Comparison of ENCODE assay signal across 8 cellular contexts in genomic region chr18:8705280-8705940, GRCh38. TPM values are rescaled to one million over a fixed set of nuclear protein-coding genes. Genes with fewer than 3 reads are reported as not detected.
A peak's percentile ranks its signal among the peaks of the same experiment; 100 is the strongest.
DNase-seq lines count a peak whose midpoint lies in the region; ATAC-seq and TF ChIP-seq lines count a peak whose summit lies in the region.

TSS of gene MTCL1 (plus strand) at chr18:8705556. CDS start at chr18:8705661, 105 bp downstream.

- H3K4me3 Mint-ChIP-seq in stimulated activated naive CD8-positive, alpha-beta T cell treated with anti-CD3 and anti-CD28 coated beads, Interleukin-15, amount 100 ng/mL, for 72 hours, result peak within 1 kb of the TSS; percentile 93 to 97

- DNase-seq in NCI-H1417 (lab: John Stamatoyannopoulos, UW) (peak; percentile 57 to 86 (median 84)), NCI-H1417 treated with DMSO at 0.1 percent for 48 hours (lab: John Stamatoyannopoulos, UW) (no peak), T1000 (lab: John Stamatoyannopoulos, UW) (peak; percentile 41), ecto neural progenitor cell (ENCODE audit: low spot score) (peak; percentile 76), lower lobe of right lung (peak; percentile 53)
- no peak for DNase-seq in stimulated activated naive CD8-positive, alpha-beta T cell treated with anti-CD3 and anti-CD28 coated beads, Interleukin-15, amount 100 ng/mL, for 72 hours

- peaks cover 26% of the 10 kb centered on the region for H3K4me1 Mint-ChIP-seq in stimulated activated naive CD8-positive, alpha-beta T cell treated with anti-CD3 and anti-CD28 coated beads, Interleukin-15, amount 100 ng/mL, for 72 hours

- H3K9me3 Mint-ChIP-seq in stimulated activated naive CD8-positive, alpha-beta T cell treated with anti-CD3 and anti-CD28 coated beads, Interleukin-15, amount 100 ng/mL, for 72 hours, result no peaks in the 10 kb centered on the region

- H3K4me3 ChIP-seq in HUES48 (ENCODE audit: low read depth, low read length) (peak within 1 kb of the TSS; percentile 78), lower lobe of right lung (peak within 1 kb of the TSS; percentile 68)

- peaks cover 21% of the 10 kb centered on the region for H3K27me3 ChIP-seq in HUES48 (ENCODE audit: control insufficient read depth, insufficient read depth, low read length)
- peaks cover 13% of the 10 kb centered on the region for H3K27me3 ChIP-seq in lower lobe of right lung (ENCODE audit: low read depth)

- peaks cover 68% of the 10 kb centered on the region for H3K27me3 Mint-ChIP-seq in stimulated activated naive CD8-positive, alpha-beta T cell treated with anti-CD3 and anti-CD28 coated beads, Interleukin-15, amount 100 ng/mL, for 72 hours

- H3K9ac ChIP-seq in HUES48 (ENCODE audit: low read depth, low read length), result peak within 1 kb of the TSS; percentile 63; the same call in 1 of the 2 replicates

- intact Hi-C loops in lower lobe of right lung (cut with DNase I), result no loop called here

- peak within 1 kb of the TSS in 1 of 2 donors; percentile 65 for H3K27ac Mint-ChIP-seq in stimulated activated naive CD8-positive, alpha-beta T cell treated with anti-CD3 and anti-CD28 coated beads, Interleukin-15, amount 100 ng/mL, for 72 hours

- no peak for TF ChIP-seq CTCF in lower lobe of right lung (IDR thresholded peaks at IDR 0.05)

- H3K4me1 ChIP-seq in HUES48 (ENCODE audit: control insufficient read depth, insufficient read depth, low read length) (peaks cover 32% of the 10 kb centered on the region), lower lobe of right lung (peaks cover 14% of the 10 kb centered on the region)

- H3K9me3 ChIP-seq in HUES48 (ENCODE audit: control insufficient read depth, insufficient read depth, low read length) (no peaks in the 10 kb centered on the region), lower lobe of right lung (no peaks in the 10 kb centered on the region)

- H3K27ac ChIP-seq in HUES48 (ENCODE audit: low read depth, low read length), result peak within 1 kb of the TSS; percentile 12
- peak within 1 kb of the TSS; percentile 79 for H3K27ac ChIP-seq in lower lobe of right lung

- peak; percentile 23 for ATAC-seq in GM21576 (IDR thresholded peaks at IDR 0.05; ENCODE audit: unreplicated experiment)
- peak; percentile 1 to 9 for ATAC-seq in lower lobe of right lung
- peak; percentile 54 for ATAC-seq in stimulated activated naive CD8-positive, alpha-beta T cell treated with anti-CD3 and anti-CD28 coated beads, Interleukin-15, amount 100 ng/mL, for 72 hours

- H3K36me3 ChIP-seq in HUES48 (ENCODE audit: control insufficient read depth, insufficient read depth, low read length) (no peaks in the 10 kb centered on the region), lower lobe of right lung (no peaks in the 10 kb centered on the region)

RNA-seq across cellular contexts. Expression of gene MTCL1, which starts in this region (rescaled TPM):
- 7.9 TPM for total RNA-seq in lower lobe of right lung

Comparison
In these comparisons a context has a peak if more than half of its experiments do, and no peak if none do; other contexts are left out.
1. DNase-seq: peak in NCI-H1417 (3 of 3), T1000 (single experiment), ecto neural progenitor cell (single experiment) and lower lobe of right lung (single experiment); none in NCI-H1417 treated with DMSO at 0.1 percent for 48 hours (single experiment) and stimulated activated naive CD8-positive, alpha-beta T cell treated with anti-CD3 and anti-CD28 coated beads, Interleukin-15, amount 100 ng/mL, for 72 hours (0 of 2).
2. Peak in every context shown above with its lines, with median percentiles within 50 percentile points of each other: ATAC-seq.